2 cellular contexts compared by ENCODE assay signal in genomic region chr17:65750678-65751077, GRCh38.
TF ChIP-seq lines count a peak whose summit lies in the region.

No MANE protein-coding gene starts in this region.

TF ChIP-seq in SK-N-SH, 30 proteins besides CTCF, POLR2A, EP300 and RAD21 (continued from another document):
- peak; percentile 82 for TF ChIP-seq ZBTB33 (IDR thresholded peaks at IDR 0.05; ENCODE audit: borderline replicate concordance, low read depth)
- no peak for TF ChIP-seq RFX5 (IDR thresholded peaks at IDR 0.05; ENCODE audit: low read length)
- TF ChIP-seq REST (IDR thresholded peaks at IDR 0.05; ENCODE audit: low read depth, low read length): peak; percentile 71
- TF ChIP-seq USF2 (IDR thresholded peaks at IDR 0.05; ENCODE audit: borderline replicate concordance, low read depth, low read length): no peak
- peak; percentile 95 for TF ChIP-seq PBX3 (IDR thresholded peaks at IDR 0.05)
- peak; percentile 79; the same call in 1 of the 2 replicates for TF ChIP-seq POLR2AphosphoS5 (IDR thresholded peaks at IDR 0.05; ENCODE audit: low read depth, low read length)
- TF ChIP-seq MXI1 (IDR thresholded peaks at IDR 0.05; ENCODE audit: low read depth, low read length): peak; percentile 85
- TF ChIP-seq CHD2 (IDR thresholded peaks at IDR 0.05; ENCODE audit: low read length, partially characterized antibody): peak; percentile 83
- TF ChIP-seq FOSL2 (IDR thresholded peaks at IDR 0.05; ENCODE audit: borderline replicate concordance, low read depth): peak; percentile 80
- TF ChIP-seq NFIC (IDR thresholded peaks at IDR 0.05; ENCODE audit: borderline replicate concordance): peak; percentile 100
- TF ChIP-seq SIN3A (IDR thresholded peaks at IDR 0.05; ENCODE audit: borderline replicate concordance, low read depth, low read length): peak; percentile 80
- no peak for TF ChIP-seq IRF3 (IDR thresholded peaks at IDR 0.05; ENCODE audit: low read depth, low read length)
- no peak for TF ChIP-seq TAF1 (IDR thresholded peaks at IDR 0.05; ENCODE audit: borderline replicate concordance, low read depth, low read length)
- TF ChIP-seq USF1 (IDR thresholded peaks at IDR 0.05; ENCODE audit: borderline replicate concordance, low read depth): no peak

TF ChIP-seq in HepG2, 621 proteins besides CTCF, POLR2A, EP300 and RAD21 (continued from another document and continues in another):
- no peak for TF ChIP-seq ZNF512B (CRISPR knock-in tag; IDR thresholded peaks at IDR 0.05; ENCODE audit: borderline replicate concordance)
- no peak for TF ChIP-seq PRDM15 (CRISPR knock-in tag; IDR thresholded peaks at IDR 0.05)
- no peak for TF ChIP-seq ZNF670 (CRISPR knock-in tag; IDR thresholded peaks at IDR 0.05; ENCODE audit: borderline replicate concordance)
- peak; percentile 96 for TF ChIP-seq NFIC (IDR thresholded peaks at IDR 0.05; ENCODE audit: low read length)
- peak; percentile 50; the same call in 1 of the 2 replicates for TF ChIP-seq KDM6A (CRISPR knock-in tag; IDR thresholded peaks at IDR 0.05; ENCODE audit: low read depth)
- 0 out of 2 replicates have a peak, but pooled peaks have one; percentile 65 for TF ChIP-seq KDM1A (CRISPR knock-in tag; IDR thresholded peaks at IDR 0.05)
- no peak for TF ChIP-seq MXD3 (CRISPR knock-in tag; IDR thresholded peaks at IDR 0.05)
- TF ChIP-seq NCOA5 (CRISPR knock-in tag; IDR thresholded peaks at IDR 0.05): no peak
- TF ChIP-seq FOSL1 (CRISPR knock-in tag; IDR thresholded peaks at IDR 0.05; ENCODE audit: borderline replicate concordance): peak; percentile 30; the same call in 1 of the 2 replicates
- no peak for TF ChIP-seq NR3C1 (CRISPR knock-in tag; IDR thresholded peaks at IDR 0.05)
- no peak for TF ChIP-seq IKZF4 (CRISPR knock-in tag; IDR thresholded peaks at IDR 0.05; ENCODE audit: borderline replicate concordance, low read depth, not compliant biosample characterization)
- peak; percentile 80; the same call in 1 of the 2 replicates for TF ChIP-seq AHDC1 (CRISPR knock-in tag; IDR thresholded peaks at IDR 0.05; ENCODE audit: borderline replicate concordance)
- TF ChIP-seq KLF16 (CRISPR knock-in tag; IDR thresholded peaks at IDR 0.05): peak in 1 of 2 experiments; percentile 37; a peak in 1 of 4 replicates
- TF ChIP-seq ELF3 (CRISPR knock-in tag; IDR thresholded peaks at IDR 0.05): peak; percentile 67
- peak; percentile 90; the same call in 1 of the 2 replicates for TF ChIP-seq ZNF710 (CRISPR knock-in tag; IDR thresholded peaks at IDR 0.05; ENCODE audit: borderline replicate concordance)
- peak; percentile 52; the same call in 1 of the 2 replicates for TF ChIP-seq FOXK1 (CRISPR knock-in tag; IDR thresholded peaks at IDR 0.05; ENCODE audit: borderline replicate concordance, low read depth)
- TF ChIP-seq ZNF343 (CRISPR knock-in tag; IDR thresholded peaks at IDR 0.05): no peak
- no peak for TF ChIP-seq SRSF1 (optimal IDR thresholded peaks at IDR 0.05; ENCODE audit: low read depth, low read length)
- TF ChIP-seq ARNTL (CRISPR knock-in tag; IDR thresholded peaks at IDR 0.05): peak; percentile 45; the same call in 1 of the 2 replicates
- TF ChIP-seq HOXA7 (CRISPR knock-in tag; IDR thresholded peaks at IDR 0.05): no peak
- TF ChIP-seq HMGXB3 (CRISPR knock-in tag; IDR thresholded peaks at IDR 0.05; ENCODE audit: borderline replicate concordance): 0 out of 2 replicates have a peak, but pooled peaks have one; percentile 45
- TF ChIP-seq SOX13 (IDR thresholded peaks at IDR 0.05): no peak
- peak in 1 of 2 experiments; percentile 94; a peak in 2 of 4 replicates for TF ChIP-seq SOX13 (CRISPR knock-in tag; conservative IDR thresholded peaks at IDR 0.05 in 1 of 2, IDR thresholded peaks at IDR 0.05 in 1 of 2)
- no peak for TF ChIP-seq E2F2 (CRISPR knock-in tag; IDR thresholded peaks at IDR 0.05; ENCODE audit: borderline replicate concordance)
- peak; percentile 94 for TF ChIP-seq ZGPAT (CRISPR knock-in tag; IDR thresholded peaks at IDR 0.05)
